In the genomic region with DNA sequence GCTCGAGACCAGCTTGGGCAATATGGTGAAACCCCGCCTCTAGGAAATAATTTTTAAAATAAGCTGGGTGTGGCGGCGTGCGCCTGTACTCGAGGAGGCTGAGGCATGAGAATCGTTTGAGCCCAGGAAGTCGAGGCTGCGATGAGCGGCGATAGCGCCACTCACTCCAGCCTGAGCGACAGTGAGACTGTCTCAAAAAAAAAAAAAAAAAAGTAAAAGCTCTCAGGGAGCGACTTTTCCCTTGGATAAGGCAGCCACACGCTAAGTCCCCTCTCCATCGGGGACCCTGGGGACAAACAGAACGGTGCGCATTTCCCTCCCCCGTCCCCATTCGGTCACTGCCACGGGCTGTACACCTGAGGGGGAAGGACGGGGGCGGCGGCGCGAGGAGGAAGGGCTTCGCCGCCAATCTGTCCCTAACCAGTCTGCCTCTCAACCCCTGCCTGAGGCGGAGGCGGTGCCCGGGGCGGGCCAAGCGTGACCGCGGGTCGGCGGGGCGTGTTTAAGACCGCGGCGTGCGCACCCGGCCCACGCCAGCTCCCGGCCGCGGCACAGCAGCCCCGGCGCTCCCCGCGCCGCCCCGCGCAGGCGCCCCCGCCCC, we compare ENCODE assay signal across 1 cellular context.
TF ChIP-seq lines count a peak whose summit lies in the region.

A gene (plus strand): TSS at position 531 of the 601 bp plus-strand sequence. CDS start 107 bp downstream, outside the sequence.

TF ChIP-seq in K562, 482 proteins besides CTCF, POLR2A, EP300 and RAD21 (continued from another document and continues in another):
- TF ChIP-seq, protein P1, sequence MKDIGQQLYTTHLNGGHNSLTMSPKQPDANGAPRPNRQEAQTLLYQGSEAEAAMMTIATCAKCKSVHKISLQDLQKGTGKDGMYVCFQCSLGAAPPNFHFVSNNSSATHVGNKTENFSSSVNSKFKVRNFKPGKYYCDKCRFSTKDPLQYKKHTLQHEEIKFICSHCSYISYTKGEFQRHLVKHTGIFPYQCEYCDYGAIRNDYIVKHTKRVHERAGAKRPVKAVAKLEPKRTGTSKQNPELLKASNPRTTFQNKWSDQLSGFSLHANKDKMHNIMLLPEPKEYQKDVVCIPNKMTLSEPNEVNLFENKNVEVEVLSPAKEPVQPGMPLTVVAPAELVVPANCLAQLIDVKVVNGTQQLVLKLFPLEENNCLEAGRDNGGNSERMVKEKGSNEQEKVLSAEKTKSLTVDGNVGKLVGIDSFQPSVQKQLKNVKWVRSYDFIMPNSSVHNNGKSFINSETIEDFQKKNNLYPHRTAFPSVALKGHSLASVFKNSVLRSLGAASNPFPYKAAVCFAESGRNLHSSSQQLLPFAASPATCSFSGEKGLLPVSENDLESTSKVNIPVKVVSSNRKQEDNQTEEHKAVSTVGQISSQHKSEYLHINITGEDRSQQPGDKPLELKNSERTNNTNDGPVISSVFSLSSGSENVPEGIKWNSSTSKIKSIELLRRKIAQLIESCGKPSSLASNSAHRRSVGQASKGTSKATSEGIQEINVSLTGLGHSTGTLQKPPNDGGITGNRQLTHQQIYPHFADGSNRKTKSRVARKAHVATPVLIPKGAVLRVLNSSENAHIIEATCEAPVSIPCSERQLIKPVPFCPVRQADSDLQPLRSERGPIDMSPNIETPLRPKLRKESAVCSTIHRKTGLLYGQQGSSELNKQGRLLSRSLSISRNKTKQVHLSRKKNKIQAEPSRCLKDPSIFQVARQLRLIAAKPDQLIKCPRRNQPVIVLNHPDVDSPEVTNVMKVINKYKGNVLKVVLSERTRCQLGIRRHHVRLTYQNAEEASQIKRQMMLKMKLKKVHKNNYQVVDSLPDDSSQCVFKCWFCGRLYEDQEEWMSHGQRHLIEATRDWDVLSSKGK (CRISPR knock-in tag; IDR thresholded peaks at IDR 0.05): no peak
- TF ChIP-seq NCOA2 (IDR thresholded peaks at IDR 0.05; ENCODE audit: partially characterized antibody in 2 of 2): no peak
- TF ChIP-seq, protein P2, sequence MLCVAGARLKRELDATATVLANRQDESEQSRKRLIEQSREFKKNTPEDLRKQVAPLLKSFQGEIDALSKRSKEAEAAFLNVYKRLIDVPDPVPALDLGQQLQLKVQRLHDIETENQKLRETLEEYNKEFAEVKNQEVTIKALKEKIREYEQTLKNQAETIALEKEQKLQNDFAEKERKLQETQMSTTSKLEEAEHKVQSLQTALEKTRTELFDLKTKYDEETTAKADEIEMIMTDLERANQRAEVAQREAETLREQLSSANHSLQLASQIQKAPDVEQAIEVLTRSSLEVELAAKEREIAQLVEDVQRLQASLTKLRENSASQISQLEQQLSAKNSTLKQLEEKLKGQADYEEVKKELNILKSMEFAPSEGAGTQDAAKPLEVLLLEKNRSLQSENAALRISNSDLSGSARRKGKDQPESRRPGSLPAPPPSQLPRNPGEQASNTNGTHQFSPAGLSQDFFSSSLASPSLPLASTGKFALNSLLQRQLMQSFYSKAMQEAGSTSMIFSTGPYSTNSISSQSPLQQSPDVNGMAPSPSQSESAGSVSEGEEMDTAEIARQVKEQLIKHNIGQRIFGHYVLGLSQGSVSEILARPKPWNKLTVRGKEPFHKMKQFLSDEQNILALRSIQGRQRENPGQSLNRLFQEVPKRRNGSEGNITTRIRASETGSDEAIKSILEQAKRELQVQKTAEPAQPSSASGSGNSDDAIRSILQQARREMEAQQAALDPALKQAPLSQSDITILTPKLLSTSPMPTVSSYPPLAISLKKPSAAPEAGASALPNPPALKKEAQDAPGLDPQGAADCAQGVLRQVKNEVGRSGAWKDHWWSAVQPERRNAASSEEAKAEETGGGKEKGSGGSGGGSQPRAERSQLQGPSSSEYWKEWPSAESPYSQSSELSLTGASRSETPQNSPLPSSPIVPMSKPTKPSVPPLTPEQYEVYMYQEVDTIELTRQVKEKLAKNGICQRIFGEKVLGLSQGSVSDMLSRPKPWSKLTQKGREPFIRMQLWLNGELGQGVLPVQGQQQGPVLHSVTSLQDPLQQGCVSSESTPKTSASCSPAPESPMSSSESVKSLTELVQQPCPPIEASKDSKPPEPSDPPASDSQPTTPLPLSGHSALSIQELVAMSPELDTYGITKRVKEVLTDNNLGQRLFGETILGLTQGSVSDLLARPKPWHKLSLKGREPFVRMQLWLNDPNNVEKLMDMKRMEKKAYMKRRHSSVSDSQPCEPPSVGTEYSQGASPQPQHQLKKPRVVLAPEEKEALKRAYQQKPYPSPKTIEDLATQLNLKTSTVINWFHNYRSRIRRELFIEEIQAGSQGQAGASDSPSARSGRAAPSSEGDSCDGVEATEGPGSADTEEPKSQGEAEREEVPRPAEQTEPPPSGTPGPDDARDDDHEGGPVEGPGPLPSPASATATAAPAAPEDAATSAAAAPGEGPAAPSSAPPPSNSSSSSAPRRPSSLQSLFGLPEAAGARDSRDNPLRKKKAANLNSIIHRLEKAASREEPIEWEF (CRISPR knock-in tag; IDR thresholded peaks at IDR 0.05): no peak
- no peak for TF ChIP-seq SMC3 (conservative IDR thresholded peaks at IDR 0.05; ENCODE audit: insufficient read depth, low read depth, low read length)
- TF ChIP-seq ZBTB17 (CRISPR knock-in tag; IDR thresholded peaks at IDR 0.05): no peak
- TF ChIP-seq, protein P3, sequence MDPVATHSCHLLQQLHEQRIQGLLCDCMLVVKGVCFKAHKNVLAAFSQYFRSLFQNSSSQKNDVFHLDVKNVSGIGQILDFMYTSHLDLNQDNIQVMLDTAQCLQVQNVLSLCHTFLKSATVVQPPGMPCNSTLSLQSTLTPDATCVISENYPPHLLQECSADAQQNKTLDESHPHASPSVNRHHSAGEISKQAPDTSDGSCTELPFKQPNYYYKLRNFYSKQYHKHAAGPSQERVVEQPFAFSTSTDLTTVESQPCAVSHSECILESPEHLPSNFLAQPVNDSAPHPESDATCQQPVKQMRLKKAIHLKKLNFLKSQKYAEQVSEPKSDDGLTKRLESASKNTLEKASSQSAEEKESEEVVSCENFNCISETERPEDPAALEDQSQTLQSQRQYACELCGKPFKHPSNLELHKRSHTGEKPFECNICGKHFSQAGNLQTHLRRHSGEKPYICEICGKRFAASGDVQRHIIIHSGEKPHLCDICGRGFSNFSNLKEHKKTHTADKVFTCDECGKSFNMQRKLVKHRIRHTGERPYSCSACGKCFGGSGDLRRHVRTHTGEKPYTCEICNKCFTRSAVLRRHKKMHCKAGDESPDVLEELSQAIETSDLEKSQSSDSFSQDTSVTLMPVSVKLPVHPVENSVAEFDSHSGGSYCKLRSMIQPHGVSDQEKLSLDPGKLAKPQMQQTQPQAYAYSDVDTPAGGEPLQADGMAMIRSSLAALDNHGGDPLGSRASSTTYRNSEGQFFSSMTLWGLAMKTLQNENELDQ (CRISPR knock-in tag; IDR thresholded peaks at IDR 0.05; ENCODE audit: borderline replicate concordance): no peak
- TF ChIP-seq ZNF431 (CRISPR knock-in tag; IDR thresholded peaks at IDR 0.05): peak; percentile 54; the same call in 1 of the 2 replicates
- TF ChIP-seq, protein P4, sequence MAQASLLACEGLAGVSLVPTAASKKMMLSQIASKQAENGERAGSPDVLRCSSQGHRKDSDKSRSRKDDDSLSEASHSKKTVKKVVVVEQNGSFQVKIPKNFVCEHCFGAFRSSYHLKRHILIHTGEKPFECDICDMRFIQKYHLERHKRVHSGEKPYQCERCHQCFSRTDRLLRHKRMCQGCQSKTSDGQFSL (CRISPR knock-in tag; IDR thresholded peaks at IDR 0.05): no peak
- TF ChIP-seq, protein P4 (tag; IDR thresholded peaks at IDR 0.05): no peak
- TF ChIP-seq SMAD2 (IDR thresholded peaks at IDR 0.05; ENCODE audit: low read depth, low read length): no peak
- TF ChIP-seq ETV5 (CRISPR knock-in tag; IDR thresholded peaks at IDR 0.05; ENCODE audit: low read depth): 0 out of 2 replicates have a peak, but pooled peaks have one; percentile 38
- TF ChIP-seq, protein P5, sequence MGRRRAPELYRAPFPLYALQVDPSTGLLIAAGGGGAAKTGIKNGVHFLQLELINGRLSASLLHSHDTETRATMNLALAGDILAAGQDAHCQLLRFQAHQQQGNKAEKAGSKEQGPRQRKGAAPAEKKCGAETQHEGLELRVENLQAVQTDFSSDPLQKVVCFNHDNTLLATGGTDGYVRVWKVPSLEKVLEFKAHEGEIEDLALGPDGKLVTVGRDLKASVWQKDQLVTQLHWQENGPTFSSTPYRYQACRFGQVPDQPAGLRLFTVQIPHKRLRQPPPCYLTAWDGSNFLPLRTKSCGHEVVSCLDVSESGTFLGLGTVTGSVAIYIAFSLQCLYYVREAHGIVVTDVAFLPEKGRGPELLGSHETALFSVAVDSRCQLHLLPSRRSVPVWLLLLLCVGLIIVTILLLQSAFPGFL (CRISPR knock-in tag; IDR thresholded peaks at IDR 0.05): no peak
- TF ChIP-seq, protein P6, sequence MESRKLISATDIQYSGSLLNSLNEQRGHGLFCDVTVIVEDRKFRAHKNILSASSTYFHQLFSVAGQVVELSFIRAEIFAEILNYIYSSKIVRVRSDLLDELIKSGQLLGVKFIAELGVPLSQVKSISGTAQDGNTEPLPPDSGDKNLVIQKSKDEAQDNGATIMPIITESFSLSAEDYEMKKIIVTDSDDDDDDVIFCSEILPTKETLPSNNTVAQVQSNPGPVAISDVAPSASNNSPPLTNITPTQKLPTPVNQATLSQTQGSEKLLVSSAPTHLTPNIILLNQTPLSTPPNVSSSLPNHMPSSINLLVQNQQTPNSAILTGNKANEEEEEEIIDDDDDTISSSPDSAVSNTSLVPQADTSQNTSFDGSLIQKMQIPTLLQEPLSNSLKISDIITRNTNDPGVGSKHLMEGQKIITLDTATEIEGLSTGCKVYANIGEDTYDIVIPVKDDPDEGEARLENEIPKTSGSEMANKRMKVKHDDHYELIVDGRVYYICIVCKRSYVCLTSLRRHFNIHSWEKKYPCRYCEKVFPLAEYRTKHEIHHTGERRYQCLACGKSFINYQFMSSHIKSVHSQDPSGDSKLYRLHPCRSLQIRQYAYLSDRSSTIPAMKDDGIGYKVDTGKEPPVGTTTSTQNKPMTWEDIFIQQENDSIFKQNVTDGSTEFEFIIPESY (CRISPR knock-in tag; IDR thresholded peaks at IDR 0.05): no peak
- no peak for TF ChIP-seq ZNF134 (CRISPR knock-in tag; conservative IDR thresholded peaks at IDR 0.05)
- no peak for TF ChIP-seq ZNF311 (CRISPR knock-in tag; IDR thresholded peaks at IDR 0.05)
- TF ChIP-seq ERF (CRISPR knock-in tag; IDR thresholded peaks at IDR 0.05): 0 out of 2 replicates have a peak, but pooled peaks have one; percentile 7
- TF ChIP-seq, protein P7, sequence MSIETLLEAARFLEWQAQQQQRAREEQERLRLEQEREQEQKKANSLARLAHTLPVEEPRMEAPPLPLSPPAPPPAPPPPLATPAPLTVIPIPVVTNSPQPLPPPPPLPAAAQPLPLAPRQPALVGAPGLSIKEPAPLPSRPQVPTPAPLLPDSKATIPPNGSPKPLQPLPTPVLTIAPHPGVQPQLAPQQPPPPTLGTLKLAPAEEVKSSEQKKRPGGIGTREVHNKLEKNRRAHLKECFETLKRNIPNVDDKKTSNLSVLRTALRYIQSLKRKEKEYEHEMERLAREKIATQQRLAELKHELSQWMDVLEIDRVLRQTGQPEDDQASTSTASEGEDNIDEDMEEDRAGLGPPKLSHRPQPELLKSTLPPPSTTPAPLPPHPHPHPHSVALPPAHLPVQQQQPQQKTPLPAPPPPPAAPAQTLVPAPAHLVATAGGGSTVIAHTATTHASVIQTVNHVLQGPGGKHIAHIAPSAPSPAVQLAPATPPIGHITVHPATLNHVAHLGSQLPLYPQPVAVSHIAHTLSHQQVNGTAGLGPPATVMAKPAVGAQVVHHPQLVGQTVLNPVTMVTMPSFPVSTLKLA (conservative IDR thresholded peaks at IDR 0.05): peak; percentile 13 to 68; a peak in 2 of 4 replicates
- no peak for TF ChIP-seq LARP7 (IDR thresholded peaks at IDR 0.05)
- TF ChIP-seq, protein P8, sequence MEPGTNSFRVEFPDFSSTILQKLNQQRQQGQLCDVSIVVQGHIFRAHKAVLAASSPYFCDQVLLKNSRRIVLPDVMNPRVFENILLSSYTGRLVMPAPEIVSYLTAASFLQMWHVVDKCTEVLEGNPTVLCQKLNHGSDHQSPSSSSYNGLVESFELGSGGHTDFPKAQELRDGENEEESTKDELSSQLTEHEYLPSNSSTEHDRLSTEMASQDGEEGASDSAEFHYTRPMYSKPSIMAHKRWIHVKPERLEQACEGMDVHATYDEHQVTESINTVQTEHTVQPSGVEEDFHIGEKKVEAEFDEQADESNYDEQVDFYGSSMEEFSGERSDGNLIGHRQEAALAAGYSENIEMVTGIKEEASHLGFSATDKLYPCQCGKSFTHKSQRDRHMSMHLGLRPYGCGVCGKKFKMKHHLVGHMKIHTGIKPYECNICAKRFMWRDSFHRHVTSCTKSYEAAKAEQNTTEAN (CRISPR knock-in tag; IDR thresholded peaks at IDR 0.05): no peak
- no peak for TF ChIP-seq GABPA (tag; conservative IDR thresholded peaks at IDR 0.05; ENCODE audit: low read depth)
- TF ChIP-seq CCAR2 (IDR thresholded peaks at IDR 0.05; ENCODE audit: low read depth, low read length): no peak
- no peak for TF ChIP-seq PTTG1 (tag; IDR thresholded peaks at IDR 0.05; ENCODE audit: low read depth)
- no peak; a peak in 1 of 4 replicates for TF ChIP-seq HDAC1 (IDR thresholded peaks at IDR 0.05)
- TF ChIP-seq JUN (IDR thresholded peaks at IDR 0.05; ENCODE audit: borderline replicate concordance, low read depth, low read length): peak; percentile 6; the same call in 1 of the 2 replicates
- peak; percentile 63; the same call in 1 of the 2 replicates for TF ChIP-seq JUN (CRISPR knock-in tag; IDR thresholded peaks at IDR 0.05; ENCODE audit: borderline replicate concordance)
- TF ChIP-seq CTBP1 (IDR thresholded peaks at IDR 0.05; ENCODE audit: borderline replicate concordance): peak; percentile 86
- TF ChIP-seq PHF20 (IDR thresholded peaks at IDR 0.05; ENCODE audit: partially characterized antibody): no peak
- no peak; the same call in 1 of the 2 replicates for TF ChIP-seq NFRKB (IDR thresholded peaks at IDR 0.05; ENCODE audit: low read depth)
- no peak for TF ChIP-seq MYBL2 (IDR thresholded peaks at IDR 0.05; ENCODE audit: low read depth)
- no peak for TF ChIP-seq MYBL2 (CRISPR knock-in tag; IDR thresholded peaks at IDR 0.05; ENCODE audit: borderline replicate concordance)
- TF ChIP-seq, protein P9, sequence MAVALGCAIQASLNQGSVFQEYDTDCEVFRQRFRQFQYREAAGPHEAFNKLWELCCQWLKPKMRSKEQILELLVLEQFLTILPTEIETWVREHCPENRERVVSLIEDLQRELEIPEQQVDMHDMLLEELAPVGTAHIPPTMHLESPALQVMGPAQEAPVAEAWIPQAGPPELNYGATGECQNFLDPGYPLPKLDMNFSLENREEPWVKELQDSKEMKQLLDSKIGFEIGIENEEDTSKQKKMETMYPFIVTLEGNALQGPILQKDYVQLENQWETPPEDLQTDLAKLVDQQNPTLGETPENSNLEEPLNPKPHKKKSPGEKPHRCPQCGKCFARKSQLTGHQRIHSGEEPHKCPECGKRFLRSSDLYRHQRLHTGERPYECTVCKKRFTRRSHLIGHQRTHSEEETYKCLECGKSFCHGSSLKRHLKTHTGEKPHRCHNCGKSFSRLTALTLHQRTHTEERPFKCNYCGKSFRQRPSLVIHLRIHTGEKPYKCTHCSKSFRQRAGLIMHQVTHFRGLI (CRISPR knock-in tag; IDR thresholded peaks at IDR 0.05): no peak
- no peak for TF ChIP-seq ASH1L (IDR thresholded peaks at IDR 0.05; ENCODE audit: borderline replicate concordance, low read depth, partially characterized antibody)
- no peak for TF ChIP-seq SREBF2 (CRISPR knock-in tag; IDR thresholded peaks at IDR 0.05)
